Comparison of ENCODE assay signal across 16 cellular contexts in the genomic region with DNA sequence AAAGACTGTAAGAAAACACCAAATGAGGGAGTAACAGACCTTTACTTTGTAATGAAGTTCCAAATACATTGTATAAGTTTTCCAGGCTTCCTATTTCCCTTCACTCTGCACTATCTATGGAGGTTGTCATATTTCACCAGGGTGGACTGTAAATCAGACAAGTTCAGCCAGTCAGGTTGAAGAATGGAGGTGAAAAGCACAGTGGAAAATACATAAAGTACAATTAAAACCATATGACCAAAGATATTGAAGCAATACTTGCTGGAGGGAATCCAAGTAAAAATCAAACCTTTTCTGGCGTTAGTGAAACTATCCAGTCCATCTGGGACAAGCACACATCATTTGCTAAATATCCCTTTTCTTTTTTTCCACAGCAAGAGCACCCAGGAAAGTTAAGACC. TPM values are rescaled to one million over a fixed set of nuclear protein-coding genes. Genes with fewer than 3 reads are reported as not detected.
DNase-seq lines count a peak whose midpoint lies in the region; ATAC-seq and TF ChIP-seq lines count a peak whose summit lies in the region.
"Had no signal": no experiment of that assay in that cellular context is flagged by ENCODE, and none has a peak within 500 bp of the region (broad histone marks: within the 10 kb centered on the region; RNA-seq: fewer than 3 reads in every experiment).

No MANE protein-coding gene starts in this region.

- peak overlapping the region; percentile 97 for H3K4me3 Mint-ChIP-seq in HFFc6
- peak overlapping the region; percentile 81 for H3K4me3 Mint-ChIP-seq in mesothelial cell of epicardium
- no peak overlapping the region for H3K4me3 Mint-ChIP-seq in CD4-positive, alpha-beta memory T cell
- H3K4me3 Mint-ChIP-seq: activated CD4-positive, alpha-beta memory T cell treated with anti-CD3 and anti-CD28 coated beads for 36 hours; central memory CD8-positive, alpha-beta T cell; T-helper 17 cell had no signal

- peaks cover 61% of the 10 kb centered on the region for H3K79me2 ChIP-seq in mammary epithelial cell (ENCODE audit: insufficient read depth, low read length)
- H3K79me2 ChIP-seq: parathyroid adenoma had no signal

- TF ChIP-seq POLR2A in upper lobe of left lung (IDR thresholded peaks at IDR 0.05), result no peak

- ATAC-seq in upper lobe of left lung (ENCODE audit: low FRiP score in 2 of 2), result no peak
- ATAC-seq: T-helper 17 cell had no signal

- H3K4me1 Mint-ChIP-seq in HFFc6 (ENCODE audit: low read depth), result peaks cover 69% of the 10 kb centered on the region
- H3K4me1 Mint-ChIP-seq in mesothelial cell of epicardium, result peaks cover 57% of the 10 kb centered on the region
- H3K4me1 Mint-ChIP-seq in CD4-positive, alpha-beta memory T cell, result peaks cover 6 to 16% (median 12%) of the 10 kb centered on the region in 4 donors

- CTCF ChIA-PET in mammary epithelial cell (lab: Charles Lee; ENCODE audit: low non-redundant PET), result no interaction called here
- CTCF ChIA-PET in CD4-positive, alpha-beta memory T cell (lab: Charles Lee; ENCODE audit: partially characterized antibody), result interaction anchor here (2.6 kb wide), 1 partner anchor 13 kb away, joined by 10 read pairs; no protein-coding TSS in a partner anchor

- H3K27ac ChIP-seq in mammary epithelial cell (ENCODE audit: insufficient read depth, low read depth, low read length), result no peak overlapping the region
- H3K27ac ChIP-seq in upper lobe of left lung, result peak overlapping the region in 2 of 4 donors; percentile 8 to 16
- no peak overlapping the region for H3K27ac ChIP-seq in CD4-positive, alpha-beta memory T cell (ENCODE audit: low read depth, low read length)
- H3K27ac ChIP-seq: parathyroid adenoma had no signal

- H4K20me1 ChIP-seq in mammary epithelial cell (ENCODE audit: insufficient read depth, low read length), result no peaks in the 10 kb centered on the region

- TF ChIP-seq EP300 in upper lobe of left lung (IDR thresholded peaks at IDR 0.05), result no peak

- H3K4me1 ChIP-seq in mammary epithelial cell (ENCODE audit: insufficient read depth, low read length) (peaks cover 26% of the 10 kb centered on the region), upper lobe of left lung (peaks cover 9 to 17% (median 11%) of the 10 kb centered on the region in 4 donors)
- peaks cover 7% of the 10 kb centered on the region for H3K4me1 ChIP-seq in CD4-positive, alpha-beta memory T cell (ENCODE audit: insufficient read depth, low read length)
- H3K4me1 ChIP-seq: parathyroid adenoma had no signal

- H3K4me2 ChIP-seq in mammary epithelial cell (ENCODE audit: insufficient read depth, low read depth, low read length), result peak overlapping the region; percentile 71

- H3K9ac ChIP-seq in mammary epithelial cell (ENCODE audit: insufficient read depth, low read length), result no peak overlapping the region
- H3K9ac ChIP-seq: parathyroid adenoma had no signal

- no peaks in the 10 kb centered on the region; the same call in 1 of the 2 replicates for H3K27me3 Mint-ChIP-seq in HFFc6 (ENCODE audit: insufficient read depth)
- H3K27me3 Mint-ChIP-seq in mesothelial cell of epicardium (ENCODE audit: low read depth), result peaks cover 1% of the 10 kb centered on the region
- H3K27me3 Mint-ChIP-seq in CD4-positive, alpha-beta memory T cell, result peaks cover 25 to 30% of the 10 kb centered on the region in 2 donors

- H3K4me3 ChIP-seq in mammary epithelial cell (replicated peaks in 1 of 3; ENCODE audit: insufficient read depth in 1 of 3, low read depth in 2 of 3, low read length in 3 of 3), result peak overlapping the region in 2 of 3 experiments; percentile 16 to 29
- H3K4me3 ChIP-seq in upper lobe of left lung, result peak overlapping the region in 3 of 4 donors; percentile 57 to 76 (median 72)
- no peak overlapping the region for H3K4me3 ChIP-seq in CD4-positive, alpha-beta memory T cell (ENCODE audit: low read length in 2 of 2)

- POLR2A ChIA-PET in CD4-positive, alpha-beta memory T cell (lab: Charles Lee; ENCODE audit: partially characterized antibody), result no interaction called here

- no TSS peak for BruUV-seq in mammary epithelial cell (replicated peaks; lab: Mats Ljungman, UMichigan)

- in situ Hi-C loops in mammary epithelial cell (cut with MboI; ENCODE audit: low sequenced_read_pairs in 2 of 2), result loop anchor here (10.0 to 25.0 kb wide), 4 partner anchors 188 to 563 kb away; partner anchors contain the start of genes NHLRC3 (in 1 of the 2) and PROSER1 (in 1 of the 2)

- DNase-seq in HFFc6 (no peak), mammary epithelial cell (no peak), mesothelial cell of epicardium (ENCODE audit: low spot score in 2 of 2, unreplicated experiment in 2 of 2) (no peak), upper lobe of left lung (no peak), DMS153 (lab: John Stamatoyannopoulos, UW) (no peak), COLO829 (ENCODE audit: low spot score) (no peak)
- DNase-seq in CD4-positive, alpha-beta memory T cell, result no peak
- DNase-seq: activated CD4-positive, alpha-beta memory T cell treated with anti-CD3 and anti-CD28 coated beads for 36 hours; activated gamma-delta T cell treated with Interleukin-2 at 50 U/mL for 16 hours; COR-L47; NCI-H2171; stimulated activated CD4-positive, alpha-beta T cell treated with anti-CD3 and anti-CD28 coated beads, Interleukin-4, amount 100 ng/mL, for 24 hours; stimulated activated naive CD4-positive, alpha-beta T cell treated with Interleukin-2 at 50 U/mL for 16 hours; T-helper 17 cell had no signal

- peak overlapping the region; percentile 28; the same call in 1 of the 2 replicates for H3K27ac Mint-ChIP-seq in HFFc6
- peak overlapping the region; percentile 78 for H3K27ac Mint-ChIP-seq in mesothelial cell of epicardium
- H3K27ac Mint-ChIP-seq in CD4-positive, alpha-beta memory T cell, result no peak overlapping the region
- H3K27ac Mint-ChIP-seq: activated CD4-positive, alpha-beta memory T cell treated with anti-CD3 and anti-CD28 coated beads for 36 hours; T-helper 17 cell had no signal

- H3K27me3 ChIP-seq in mammary epithelial cell (ENCODE audit: insufficient read depth, low read length), result no peaks in the 10 kb centered on the region
- H3K27me3 ChIP-seq in upper lobe of left lung, result no peaks in the 10 kb centered on the region
- peaks cover 13% of the 10 kb centered on the region for H3K27me3 ChIP-seq in CD4-positive, alpha-beta memory T cell (ENCODE audit: insufficient read depth, low read length)

- dilution Hi-C loops in mammary epithelial cell (cut with HindIII; ENCODE audit: low sequenced_read_pairs), result no loop called here

- H3K36me3 Mint-ChIP-seq in HFFc6 (ENCODE audit: low read depth), result peaks cover 23% of the 10 kb centered on the region
- H3K36me3 Mint-ChIP-seq in mesothelial cell of epicardium, result peaks cover 5% of the 10 kb centered on the region
- no peaks in the 10 kb centered on the region for H3K36me3 Mint-ChIP-seq in CD4-positive, alpha-beta memory T cell
- H3K36me3 Mint-ChIP-seq: activated CD4-positive, alpha-beta memory T cell treated with anti-CD3 and anti-CD28 coated beads for 36 hours had no signal

- TF ChIP-seq CTCF in HFFc6 (IDR thresholded peaks at IDR 0.05), result no peak
- no peak for TF ChIP-seq CTCF in mammary epithelial cell (conservative IDR thresholded peaks at IDR 0.05 in 1 of 2, IDR thresholded peaks at IDR 0.05 in 1 of 2; ENCODE audit: extremely low read depth in 1 of 2, insufficient read depth in 1 of 2, low read depth in 1 of 2, low read length in 2 of 2)
- no peak for TF ChIP-seq CTCF in mesothelial cell of epicardium (IDR thresholded peaks at IDR 0.05; ENCODE audit: unreplicated experiment)
- TF ChIP-seq CTCF in upper lobe of left lung (IDR thresholded peaks at IDR 0.05), result no peak

- H2AFZ ChIP-seq in mammary epithelial cell (ENCODE audit: low read depth, low read length), result peak overlapping the region; percentile 12
- H2AFZ ChIP-seq: parathyroid adenoma had no signal

- H3K36me3 ChIP-seq in mammary epithelial cell (ENCODE audit: insufficient read depth, low read length) (no peaks in the 10 kb centered on the region), upper lobe of left lung (peaks cover 0 to 3% (median 0%) of the 10 kb centered on the region in 4 donors)
- no peaks in the 10 kb centered on the region for H3K36me3 ChIP-seq in CD4-positive, alpha-beta memory T cell (ENCODE audit: insufficient read depth, low read length)

- 50% methylated on average over 1 of the region's 1 CpG for WGBS in mammary epithelial cell (ENCODE audit: low coverage, missing lambda C conversion rate)
- 28 to 54% methylated on average over 1 of the region's 1 CpG for WGBS in upper lobe of left lung, 2 donors

- intact Hi-C loops in mammary epithelial cell (cut with micrococcal nuclease), result loop anchor here (5.0 kb wide), 2 partner anchors 73 to 563 kb away; partner anchors contain the start of genes NHLRC3 and PROSER1
- intact Hi-C loops in CD4-positive, alpha-beta memory T cell (cut with micrococcal nuclease), result no loop called here

- no peaks in the 10 kb centered on the region for H3K9me3 Mint-ChIP-seq in HFFc6
- H3K9me3 Mint-ChIP-seq in mesothelial cell of epicardium, result peaks cover 4% of the 10 kb centered on the region
- H3K9me3 Mint-ChIP-seq in CD4-positive, alpha-beta memory T cell, result no peaks in the 10 kb centered on the region
- H3K9me3 Mint-ChIP-seq: activated CD4-positive, alpha-beta memory T cell treated with anti-CD3 and anti-CD28 coated beads for 36 hours; central memory CD8-positive, alpha-beta T cell had no signal

- H3K9me3 ChIP-seq in mammary epithelial cell (replicated peaks; ENCODE audit: insufficient read depth, low read length) (no peaks in the 10 kb centered on the region), upper lobe of left lung (no peaks in the 10 kb centered on the region)
- H3K9me3 ChIP-seq in CD4-positive, alpha-beta memory T cell (ENCODE audit: control insufficient read depth in 1 of 2, low read length in 2 of 2), result no peaks in the 10 kb centered on the region

RNA-seq across cellular contexts. Expression of gene LHFPL6, which starts 3.2 kb away (rescaled TPM):
- total RNA-seq in HFFc6 (2021; fragmentation: NEBNext Ultra II Directional; extraction: Animal tissue kit (Norgen Biotek cat#: 25700)), result 10 to 100 TPM; 57.5 to 75.3 (median 61.4) TPM
- total RNA-seq in mammary epithelial cell (10 to 100 TPM; 29.2 to 33.1 TPM), mesothelial cell of epicardium (18.2 to 20.2 TPM (median 19.0 TPM) in 3 replicates), upper lobe of left lung (100 to 1,000 TPM in 1 of 6 donors, 10 to 100 TPM in 5; 22.2 to 113 (median 51.8) TPM)
- polyA plus RNA-seq in mammary epithelial cell, result 26.2 TPM
- 5.4 TPM for polyA minus RNA-seq in mammary epithelial cell
- not detected for total RNA-seq in CD4-positive, alpha-beta memory T cell
- polyA plus RNA-seq in CD4-positive, alpha-beta memory T cell, result under 1 TPM in 1 of 2 donors, not detected in 1; 0.16 TPM

RNA-seq across cellular contexts. Expression of gene COG6, which starts 55.6 kb away (rescaled TPM):
- total RNA-seq in HFFc6 (2021; fragmentation: NEBNext Ultra II Directional; extraction: Animal tissue kit (Norgen Biotek cat#: 25700)), result 10 to 100 TPM; 43.1 to 56.0 (median 47.2) TPM
- total RNA-seq in mammary epithelial cell (10 to 100 TPM; 28.3 to 41.6 TPM), mesothelial cell of epicardium (47.8 to 54.4 TPM (median 49.4 TPM) in 3 replicates), upper lobe of left lung (10 to 100 TPM; 10.3 to 37.5 (median 17.2) TPM)
- polyA plus RNA-seq in mammary epithelial cell, result 13.8 TPM
- 5.8 TPM for polyA minus RNA-seq in mammary epithelial cell
- 10 to 100 TPM; 37.2 to 44.5 TPM for total RNA-seq in CD4-positive, alpha-beta memory T cell
- 10 to 100 TPM; 12.2 to 18.1 TPM for polyA plus RNA-seq in CD4-positive, alpha-beta memory T cell

Comparison
In these comparisons a context has a peak if more than half of its experiments do, and no peak if none do; other contexts are left out.
1. H3K27ac Mint-ChIP-seq: peak in HFFc6 (single experiment) and mesothelial cell of epicardium (single experiment); none in CD4-positive, alpha-beta memory T cell (0 of 7).
2. H3K4me3 Mint-ChIP-seq: peak in HFFc6 (single experiment) and mesothelial cell of epicardium (single experiment); none in CD4-positive, alpha-beta memory T cell (0 of 8).
3. H3K4me3 ChIP-seq: peak in mammary epithelial cell (2 of 3) and upper lobe of left lung (3 of 4); none in CD4-positive, alpha-beta memory T cell (0 of 2).
4. RNA of gene LHFPL6, which starts 3.2 kb away (total RNA-seq): 57.5 to 75.3 TPM in HFFc6, 22.2 to 113 TPM in upper lobe of left lung, 29.2 to 33.1 TPM in mammary epithelial cell and 18.2 to 20.2 TPM in mesothelial cell of epicardium; not detected in CD4-positive, alpha-beta memory T cell; every median in the first group is over 10 times any median in the second.